Comparison of ENCODE assay signal across 13 cellular contexts in genomic region chr1:148426940-148427611, GRCh38. TPM values are rescaled to one million over a fixed set of nuclear protein-coding genes. Genes with fewer than 3 reads are reported as not detected.
DNase-seq lines count a peak whose midpoint lies in the region; ATAC-seq and TF ChIP-seq lines count a peak whose summit lies in the region.
"Not testable (repeated sequence)": the region's sequence is repeated elsewhere in the genome, so short reads cannot be mapped to it uniquely, and the experiment has no call there.
"Had no signal": no experiment of that assay in that cellular context is flagged by ENCODE, and none has a peak within 500 bp of the region (broad histone marks: within the 10 kb centered on the region; RNA-seq: fewer than 3 reads in every experiment).

No MANE protein-coding gene starts in this region.

- H3K4me3 Mint-ChIP-seq in activated naive CD4-positive, alpha-beta T cell treated with anti-CD3 and anti-CD28 coated beads, Interleukin-2, amount 50 U/mL, for 24 hours; naive thymus-derived CD4-positive, alpha-beta T cell: not testable (repeated sequence)
- H3K4me3 Mint-ChIP-seq in effector memory CD8-positive, alpha-beta T cell, result peak overlapping the region in 1 of 2 donors; percentile 34

- not testable (repeated sequence) for H3K9me3 ChIP-seq in RWPE2 (ENCODE audit: severe bottlenecking); naive thymus-derived CD4-positive, alpha-beta T cell (ENCODE audit: control insufficient read depth in 2 of 3, low read length in 3 of 3)

- CTCF ChIA-PET in naive thymus-derived CD4-positive, alpha-beta T cell (lab: Charles Lee), result interaction anchor here (1.6 kb wide), 1 partner anchor 55 kb away, joined by 6 read pairs; no protein-coding TSS in a partner anchor

- intact Hi-C loops in naive thymus-derived CD4-positive, alpha-beta T cell (cut with micrococcal nuclease), result not testable (repeated sequence)

- H3K4me1 ChIP-seq in RWPE2 (ENCODE audit: insufficient read depth, poor library complexity, severe bottlenecking), result peaks cover 21% of the 10 kb centered on the region
- H3K4me1 ChIP-seq in naive thymus-derived CD4-positive, alpha-beta T cell (ENCODE audit: control insufficient read depth in 2 of 2, insufficient read depth in 2 of 2, low read length in 2 of 2), result not testable (repeated sequence)

- peaks cover 39% of the 10 kb centered on the region for H3K36me3 Mint-ChIP-seq in activated naive CD4-positive, alpha-beta T cell treated with anti-CD3 and anti-CD28 coated beads, Interleukin-2, amount 50 U/mL, for 24 hours
- peaks cover 46% of the 10 kb centered on the region for H3K36me3 Mint-ChIP-seq in effector memory CD8-positive, alpha-beta T cell (ENCODE audit: insufficient read depth)
- peaks cover 15 to 77% (median 53%) of the 10 kb centered on the region in 5 donors for H3K36me3 Mint-ChIP-seq in naive thymus-derived CD4-positive, alpha-beta T cell

- ATAC-seq in RWPE2 (ENCODE audit: low read depth), result peak; percentile 79
- peak; percentile 55 for ATAC-seq in effector memory CD8-positive, alpha-beta T cell (replicated peaks)
- not testable (repeated sequence) for ATAC-seq in naive thymus-derived CD4-positive, alpha-beta T cell

- POLR2A ChIA-PET in naive thymus-derived CD4-positive, alpha-beta T cell (lab: Charles Lee), result interaction anchor here (1.0 kb wide), 1 partner anchor 53 kb away, joined by 3 read pairs; no protein-coding TSS in a partner anchor

- not testable (repeated sequence) for H3K27ac ChIP-seq in RWPE2 (ENCODE audit: poor library complexity, severe bottlenecking); naive thymus-derived CD4-positive, alpha-beta T cell (ENCODE audit: low read depth, low read length)

- DNase-seq in AG08395 (ENCODE audit: low spot score), result peak; percentile 10
- peak; percentile 64 for DNase-seq in HCEC 1CT
- not testable (repeated sequence) for DNase-seq in RWPE2 (ENCODE audit: low spot score); effector memory CD8-positive, alpha-beta T cell
- peak; percentile 71 for DNase-seq in activated CD8-positive, alpha-beta memory T cell treated with anti-CD3 and anti-CD28 coated beads for 24 hours
- DNase-seq in naive thymus-derived CD4-positive, alpha-beta T cell, result peak in 1 of 9 donors; percentile 28
- peak; percentile 7 to 21 for DNase-seq in stimulated activated CD4-positive, alpha-beta T cell treated with anti-CD3 and anti-CD28 coated beads, Interleukin-2, amount 100 ng/mL, for 48 hours

- not testable (repeated sequence) for H3K4me3 ChIP-seq in RWPE2 (ENCODE audit: severe bottlenecking); naive thymus-derived CD4-positive, alpha-beta T cell (ENCODE audit: low read length)

- not testable (repeated sequence) for H3K9me3 Mint-ChIP-seq in activated naive CD4-positive, alpha-beta T cell treated with anti-CD3 and anti-CD28 coated beads, Interleukin-2, amount 50 U/mL, for 24 hours; effector memory CD8-positive, alpha-beta T cell; naive thymus-derived CD4-positive, alpha-beta T cell

- H3K27ac Mint-ChIP-seq in activated naive CD4-positive, alpha-beta T cell treated with anti-CD3 and anti-CD28 coated beads, Interleukin-2, amount 50 U/mL, for 24 hours, result peak overlapping the region; percentile 76
- H3K27ac Mint-ChIP-seq in effector memory CD8-positive, alpha-beta T cell, result peak overlapping the region; percentile 46 to 72
- peak overlapping the region in 7 of 9 donors; percentile 13 to 83 (median 57) for H3K27ac Mint-ChIP-seq in naive thymus-derived CD4-positive, alpha-beta T cell

- H3K36me3 ChIP-seq in RWPE2 (ENCODE audit: low read depth), result not testable (repeated sequence)
- peaks cover 0 to 28% (median 3%) of the 10 kb centered on the region in 3 experiments for H3K36me3 ChIP-seq in naive thymus-derived CD4-positive, alpha-beta T cell (ENCODE audit: control insufficient read depth in 2 of 3, insufficient read depth in 3 of 3, low read length in 3 of 3)

- TF ChIP-seq CTCF in RWPE2 (IDR thresholded peaks at IDR 0.05; ENCODE audit: poor library complexity, severe bottlenecking), result not testable (repeated sequence)

- H3K27me3 ChIP-seq in RWPE2 (ENCODE audit: insufficient read depth, poor library complexity, severe bottlenecking); naive thymus-derived CD4-positive, alpha-beta T cell (ENCODE audit: control insufficient read depth in 2 of 2, insufficient read depth in 2 of 2, low read length in 2 of 2): not testable (repeated sequence)

- H3K27me3 Mint-ChIP-seq in activated naive CD4-positive, alpha-beta T cell treated with anti-CD3 and anti-CD28 coated beads, Interleukin-2, amount 50 U/mL, for 24 hours; effector memory CD8-positive, alpha-beta T cell; naive thymus-derived CD4-positive, alpha-beta T cell: not testable (repeated sequence)

- H3K4me1 Mint-ChIP-seq in activated naive CD4-positive, alpha-beta T cell treated with anti-CD3 and anti-CD28 coated beads, Interleukin-2, amount 50 U/mL, for 24 hours, result peaks cover 91% of the 10 kb centered on the region
- H3K4me1 Mint-ChIP-seq in effector memory CD8-positive, alpha-beta T cell (ENCODE audit: low read depth in 2 of 2), result peaks cover 40 to 63% of the 10 kb centered on the region in 2 donors
- peaks cover 28 to 93% (median 83%) of the 10 kb centered on the region in 7 donors for H3K4me1 Mint-ChIP-seq in naive thymus-derived CD4-positive, alpha-beta T cell

RNA-seq across cellular contexts. Expression of gene PPIAL4G, which starts 56.0 kb away (rescaled TPM):
- total RNA-seq in naive thymus-derived CD4-positive, alpha-beta T cell, result 1 to 10 TPM in 2 of 5 experiments, under 1 TPM in 3; 0.27 to 5.8 (median 0.94) TPM
- polyA plus RNA-seq in naive thymus-derived CD4-positive, alpha-beta T cell, result under 1 TPM; 0.05 to 0.09 TPM
- total RNA-seq: cardiac septum, dermis blood vessel endothelial cell, gastrocnemius medialis, left ventricle myocardium superior had no signal
- polyA plus RNA-seq: BJ had no signal
